ENCODE assay signal across 19 cellular contexts in genomic region chr11:110070176-110070575, GRCh38. TPM values are rescaled to one million over a fixed set of nuclear protein-coding genes. Genes with fewer than 3 reads are reported as not detected.
DNase-seq lines count a peak whose midpoint lies in the region; TF ChIP-seq lines count a peak whose summit lies in the region.
"Had no signal": no experiment of that assay in that cellular context is flagged by ENCODE, and none has a peak within 500 bp of the region (broad histone marks: within the 10 kb centered on the region; RNA-seq: fewer than 3 reads in every experiment).

No MANE protein-coding gene starts in this region.

- peak overlapping the region in 1 of 3 experiments; percentile 34 for H3K4me3 Mint-ChIP-seq in nephron
- H3K4me3 Mint-ChIP-seq: activated CD4-positive, alpha-beta T cell treated with anti-CD3 and anti-CD28 coated beads, Interleukin-2, amount 10 ng/mL, durations not matched to agents 7 days and 5 days; activated naive CD4-positive, alpha-beta T cell treated with anti-CD3 and anti-CD28 coated beads, Interleukin-2, amount 10 ng/mL, durations not matched to agents 7 days and 5 days; naive thymus-derived CD8-positive, alpha-beta T cell had no signal

- H3K4me1 Mint-ChIP-seq in nephron: peaks cover 21% of the 10 kb centered on the region
- H3K4me1 Mint-ChIP-seq: activated naive CD4-positive, alpha-beta T cell treated with anti-CD3 and anti-CD28 coated beads, Interleukin-2, amount 10 ng/mL, durations not matched to agents 7 days and 5 days had no signal

- peak overlapping the region; percentile 32 to 80 (median 79) for H3K27ac Mint-ChIP-seq in nephron
- H3K27ac Mint-ChIP-seq: activated CD4-positive, alpha-beta T cell treated with anti-CD3 and anti-CD28 coated beads, Interleukin-2, amount 10 ng/mL, durations not matched to agents 7 days and 5 days; activated naive CD4-positive, alpha-beta T cell treated with anti-CD3 and anti-CD28 coated beads, Interleukin-2, amount 10 ng/mL, durations not matched to agents 7 days and 5 days; naive thymus-derived CD8-positive, alpha-beta T cell had no signal

- H3K4me1 ChIP-seq in A673 (ENCODE audit: insufficient read depth, low read length, poor library complexity, severe bottlenecking) (peaks cover 38% of the 10 kb centered on the region), Loucy (ENCODE audit: insufficient read depth, low read length, poor library complexity, severe bottlenecking) (peaks cover 23% of the 10 kb centered on the region)
- H3K4me1 ChIP-seq: ascending aorta, colonic mucosa had no signal

- CTCF ChIA-PET in A673 (lab: Charles Lee): no interaction called here

- no TSS peak for BruUV-seq in A673 (replicated peaks; lab: Mats Ljungman, UMichigan)

- H3K27me3 Mint-ChIP-seq in nephron (ENCODE audit: low read depth): no peaks in the 10 kb centered on the region

- DNase-seq in A673 (ENCODE audit: low spot score) (no peak), brain microvascular endothelial cell (no peak), activated T-cell treated with anti-CD3 and anti-CD28 coated beads for 4 hours (no peak), RKO (ENCODE audit: low spot score) (no peak), NCI-H1417 (lab: John Stamatoyannopoulos, UW) (no peak), COLO668 (lab: John Stamatoyannopoulos, UW; ENCODE audit: unreplicated experiment) (no peak)
- DNase-seq: activated CD4-positive, alpha-beta T cell treated with anti-CD3 and anti-CD28 coated beads, Interleukin-2, amount 10 ng/mL, durations not matched to agents 7 days and 5 days; activated naive CD4-positive, alpha-beta T cell treated with anti-CD3 and anti-CD28 coated beads, Interleukin-2, amount 10 ng/mL, durations not matched to agents 7 days and 5 days; MM.1S; naive thymus-derived CD8-positive, alpha-beta T cell; NCI-H1694 treated with DMSO at 0.1 percent for 48 hours; NCI-H345; stimulated activated CD4-positive, alpha-beta T cell treated with anti-CD3 and anti-CD28 coated beads, Interleukin-15, amount 100 ng/mL, for 24 hours; stimulated activated naive CD4-positive, alpha-beta T cell treated with Interleukin-2 at 50 U/mL for 16 hours had no signal

- no peaks in the 10 kb centered on the region for H3K36me3 ChIP-seq in A673 (ENCODE audit: insufficient read depth, low read length, poor library complexity, severe bottlenecking)
- H3K36me3 ChIP-seq in Loucy (ENCODE audit: insufficient read depth, low read length): no peaks in the 10 kb centered on the region
- no peaks in the 10 kb centered on the region for H3K36me3 ChIP-seq in brain microvascular endothelial cell (replicated peaks)
- H3K36me3 ChIP-seq: ascending aorta, colonic mucosa, transverse colon had no signal

- no peaks in the 10 kb centered on the region for H3K9me3 Mint-ChIP-seq in nephron
- H3K9me3 Mint-ChIP-seq: activated CD4-positive, alpha-beta T cell treated with anti-CD3 and anti-CD28 coated beads, Interleukin-2, amount 10 ng/mL, durations not matched to agents 7 days and 5 days; activated naive CD4-positive, alpha-beta T cell treated with anti-CD3 and anti-CD28 coated beads, Interleukin-2, amount 10 ng/mL, durations not matched to agents 7 days and 5 days; naive thymus-derived CD8-positive, alpha-beta T cell had no signal

- no peaks in the 10 kb centered on the region for H3F3A ChIP-seq in Loucy (ENCODE audit: low read depth)

- H3K9me2 ChIP-seq in Loucy (replicated peaks; ENCODE audit: low read depth, low read length): no peaks in the 10 kb centered on the region

- no peak overlapping the region for H3K9ac ChIP-seq in Loucy (ENCODE audit: low read depth, low read length, poor library complexity, severe bottlenecking)

- H3K9me3 ChIP-seq in A673 (ENCODE audit: low read depth, low read length, poor library complexity, severe bottlenecking) (no peaks in the 10 kb centered on the region), Loucy (ENCODE audit: insufficient read depth, low read depth, low read length) (no peaks in the 10 kb centered on the region)
- H3K9me3 ChIP-seq: ascending aorta, colonic mucosa, transverse colon had no signal

- H3K79me2 ChIP-seq in Loucy (ENCODE audit: insufficient read depth, low read length): no peaks in the 10 kb centered on the region

- H3K27me3 ChIP-seq in A673 (replicated peaks; ENCODE audit: insufficient read depth, low read depth, low read length, poor library complexity) (no peaks in the 10 kb centered on the region), Loucy (ENCODE audit: insufficient read depth, low read length, poor library complexity, severe bottlenecking) (no peaks in the 10 kb centered on the region), brain microvascular endothelial cell (replicated peaks) (no peaks in the 10 kb centered on the region)
- H3K27me3 ChIP-seq: ascending aorta, colonic mucosa, transverse colon had no signal

- H3K4me2 ChIP-seq in Loucy (ENCODE audit: low read depth, low read length, poor library complexity, severe bottlenecking): peak overlapping the region; percentile 43

- in situ Hi-C loops in brain microvascular endothelial cell (cut with HindIII; ENCODE audit: low pct_ligation_motif_present, low sequenced_read_pairs): no loop called here

- no peak overlapping the region for H3K4me3 ChIP-seq in A673 (ENCODE audit: low read depth, low read length, poor library complexity, severe bottlenecking)
- H3K4me3 ChIP-seq in Loucy (ENCODE audit: low read length, poor library complexity, severe bottlenecking): peak overlapping the region; percentile 34
- H3K4me3 ChIP-seq in brain microvascular endothelial cell (ENCODE audit: low read depth, low read length): no peak overlapping the region
- H3K4me3 ChIP-seq: ascending aorta, colonic mucosa, transverse colon had no signal

- H3K36me3 Mint-ChIP-seq in nephron (ENCODE audit: low read depth): no peaks in the 10 kb centered on the region
- H3K36me3 Mint-ChIP-seq: activated naive CD4-positive, alpha-beta T cell treated with anti-CD3 and anti-CD28 coated beads, Interleukin-2, amount 10 ng/mL, durations not matched to agents 7 days and 5 days; naive thymus-derived CD8-positive, alpha-beta T cell had no signal

- TF ChIP-seq CTCF in A673 (conservative IDR thresholded peaks at IDR 0.05; ENCODE audit: low read depth, low read length) (no peak), Loucy (conservative IDR thresholded peaks at IDR 0.05; ENCODE audit: low read length) (no peak), brain microvascular endothelial cell (IDR thresholded peaks at IDR 0.05; ENCODE audit: low read depth, low read length, missing control alignments) (no peak), nephron (IDR thresholded peaks at IDR 0.05; ENCODE audit: unreplicated experiment in 3 of 3) (no peak)

- intact Hi-C loops in A673 (cut with micrococcal nuclease; ENCODE audit: unreplicated experiment): loop anchor here (10.0 kb wide), 1 partner anchor 305 kb away; no protein-coding TSS in a partner anchor

- H4K20me1 ChIP-seq in Loucy (ENCODE audit: insufficient read depth, low read length, poor library complexity, severe bottlenecking): no peaks in the 10 kb centered on the region

- H3K27ac ChIP-seq in A673 (ENCODE audit: low read depth, low read length, poor library complexity, severe bottlenecking): peak overlapping the region; percentile 70
- H3K27ac ChIP-seq in brain microvascular endothelial cell: peak overlapping the region; percentile 47
- H3K27ac ChIP-seq: ascending aorta, colonic mucosa, transverse colon had no signal

- no peak overlapping the region for H2AFZ ChIP-seq in Loucy (ENCODE audit: low read length)

- POLR2A ChIA-PET in A673 (lab: Charles Lee; ENCODE audit: low non-redundant PET): no interaction called here

RNA-seq across cellular contexts. Expression of gene ZC3H12C, which starts 23.0 kb away (rescaled TPM):
- 18.7 and 21.7 TPM in 2 replicates for total RNA-seq in A673 (2021)
